In genomic region chr16:25897677-25898076, GRCh38 we compare ENCODE assay signal across 20 cellular contexts.
"Had no signal": no experiment of that assay in that cellular context is flagged by ENCODE, and none has a peak within 500 bp of the region (broad histone marks: within the 10 kb centered on the region; RNA-seq: fewer than 3 reads in every experiment).

No MANE protein-coding gene starts in this region.

- ATAC-seq: heart left ventricle; left lobe of liver; lower lobe of right lung; natural killer cell; right cardiac atrium; stimulated activated effector memory CD8-positive, alpha-beta T cell treated with anti-CD3 and anti-CD28 coated beads, Interleukin-12 subunit alpha, Interleukin-12 subunit beta, amount 100 ng/mL, for 72 hours; stimulated activated naive CD8-positive, alpha-beta T cell treated with anti-CD3 and anti-CD28 coated beads, Interleukin-15, Interleukin-2, amounts not matched to agents 100 U/mL and 50 U/mL, for 24 hours had no signal

- H3K36me3 ChIP-seq: heart left ventricle, lower lobe of right lung, suprapubic skin, thyroid gland had no signal

- H3K4me2 ChIP-seq: smooth muscle cell had no signal

- DNase-seq: effector CD4-positive, alpha-beta T cell; endodermal cell; foreskin melanocyte; heart left ventricle; kidney glomerular epithelial cell; lower lobe of right lung; natural killer cell; right cardiac atrium; stimulated activated CD4-positive, alpha-beta T cell treated with anti-CD3 and anti-CD28 coated beads, Interleukin-4, amount 100 ng/mL, for 1 hour; stimulated activated CD8-positive, alpha-beta memory T cell treated with anti-CD3 and anti-CD28 coated beads, Interleukin-4, amount 100 ng/mL, for 48 hours; stimulated activated naive CD8-positive, alpha-beta T cell treated with anti-CD3 and anti-CD28 coated beads, Interleukin-15, Interleukin-2, amounts not matched to agents 100 U/mL and 50 U/mL, for 24 hours; thyroid gland had no signal

- FAIRE-seq: endothelial cell of umbilical vein, islet of Langerhans, urothelium cell line had no signal

- H3K9me3 ChIP-seq: heart left ventricle, lower lobe of right lung, suprapubic skin, thyroid gland had no signal

- H3K4me3 ChIP-seq: coronary artery, heart left ventricle, lower lobe of right lung, smooth muscle cell, suprapubic skin, thyroid gland had no signal

- H3K4me1 ChIP-seq: heart left ventricle, lower lobe of right lung, suprapubic skin, thyroid gland had no signal

- H3K27me3 ChIP-seq: suprapubic skin, thyroid gland had no signal

- H3K27ac ChIP-seq: coronary artery, heart left ventricle, lower lobe of right lung, suprapubic skin, thyroid gland had no signal
